13 cellular contexts compared by ENCODE assay signal in the genomic region with DNA sequence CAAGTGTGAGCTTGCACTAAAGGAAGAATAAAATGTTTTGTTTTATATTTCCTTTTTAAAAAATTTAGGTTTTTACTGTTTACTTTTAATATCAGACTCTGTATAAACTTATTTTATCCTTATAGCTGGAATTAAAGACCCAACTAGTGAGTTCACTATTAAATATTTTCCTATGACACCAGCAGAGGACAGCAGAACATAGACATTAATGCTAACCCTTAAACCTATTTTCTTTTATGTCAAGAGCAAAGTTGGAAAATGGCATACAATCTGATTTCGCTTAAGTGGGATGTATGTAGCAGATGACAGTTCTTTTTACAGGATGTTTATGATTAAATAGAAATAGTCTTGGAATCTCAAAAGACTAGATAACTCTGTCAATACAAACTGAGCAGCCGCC.
DNase-seq lines count a peak whose midpoint lies in the region; TF ChIP-seq lines count a peak whose summit lies in the region.
"Had no signal": no experiment of that assay in that cellular context is flagged by ENCODE, and none has a peak within 500 bp of the region (broad histone marks: within the 10 kb centered on the region; RNA-seq: fewer than 3 reads in every experiment).

No MANE protein-coding gene starts in this region.

- no peak overlapping the region for H3K4me3 Mint-ChIP-seq in endodermal cell

- no peaks in the 10 kb centered on the region for H3K36me3 Mint-ChIP-seq in endodermal cell (ENCODE audit: low read depth)

- H3K4me1 Mint-ChIP-seq in endodermal cell, result no peaks in the 10 kb centered on the region

- no peaks in the 10 kb centered on the region for H3K27me3 Mint-ChIP-seq in endodermal cell (ENCODE audit: insufficient read depth)

- H3K4me3 ChIP-seq in endodermal cell (ENCODE audit: low read length), result no peak overlapping the region
- H3K4me3 ChIP-seq: right atrium auricular region, SJCRH30 had no signal

- H3K9me3 ChIP-seq in endodermal cell (ENCODE audit: control insufficient read depth, low read length), result no peaks in the 10 kb centered on the region
- H3K9me3 ChIP-seq: right atrium auricular region, SJCRH30 had no signal

- no peaks in the 10 kb centered on the region for H3K36me3 ChIP-seq in endodermal cell (ENCODE audit: control insufficient read depth, insufficient read depth, low read length)
- H3K36me3 ChIP-seq: right atrium auricular region, SJCRH30 had no signal

- no peaks in the 10 kb centered on the region for H3K4me1 ChIP-seq in endodermal cell (ENCODE audit: control insufficient read depth, insufficient read depth, low read length)
- H3K4me1 ChIP-seq: right atrium auricular region, SJCRH30 had no signal

- peaks cover 3% of the 10 kb centered on the region for H3K9me3 Mint-ChIP-seq in endodermal cell

- peak; percentile 46 for TF ChIP-seq CTCF in endodermal cell (conservative IDR thresholded peaks at IDR 0.05)

- H3K27ac Mint-ChIP-seq in endodermal cell, result no peak overlapping the region

- no peak overlapping the region for H3K27ac ChIP-seq in endodermal cell (ENCODE audit: low read depth, low read length)
- H3K27ac ChIP-seq: right atrium auricular region, SJCRH30 had no signal

- DNase-seq in NCI-H2171 treated with DMSO at 0.1 percent for 48 hours (lab: John Stamatoyannopoulos, UW) (peak; percentile 10), NCI-H2171 (lab: John Stamatoyannopoulos, UW) (no peak), NCI-H69 (lab: John Stamatoyannopoulos, UW) (peak; percentile 15), endodermal cell (no peak), renal cortical epithelial cell (ENCODE audit: low read depth) (peak; percentile 16), NCI-H446 treated with DMSO at 0.1 percent for 48 hours (lab: John Stamatoyannopoulos, UW) (no peak), SK-N-DZ (ENCODE audit: low spot score) (no peak), retina (no peak)
- DNase-seq: activated CD4-positive, alpha-beta T cell treated with anti-CD3 and anti-CD28 coated beads, Interleukin-2, amount 50 U/mL, for 1 hour; activated naive CD4-positive, alpha-beta T cell treated with anti-CD3 and anti-CD28 coated beads, Interleukin-2, amount 50 U/mL, for 16 hours; mesendoderm had no signal

- WGBS in endodermal cell (ENCODE audit: insufficient coverage in 1 of 2, insufficient read length in 1 of 2), 2 experiments, result 86 to 100% methylated on average over 2 of the region's 2 CpGs

- no peaks in the 10 kb centered on the region for H3K27me3 ChIP-seq in endodermal cell (ENCODE audit: control insufficient read depth, insufficient read depth, low read length, poor library complexity, severe bottlenecking)
- H3K27me3 ChIP-seq: right atrium auricular region, SJCRH30 had no signal

- no peak overlapping the region for H3K9ac ChIP-seq in endodermal cell (ENCODE audit: extremely low read depth, low read length, poor library complexity, severe bottlenecking)

Comparison
In these comparisons a context has a peak if more than half of its experiments do, and no peak if none do; other contexts are left out.
1. DNase-seq: peak in NCI-H2171 treated with DMSO at 0.1 percent for 48 hours (single experiment), NCI-H69 (single experiment) and renal cortical epithelial cell (single experiment); none in NCI-H2171 (single experiment), endodermal cell (single experiment), NCI-H446 treated with DMSO at 0.1 percent for 48 hours (single experiment), SK-N-DZ (single experiment) and retina (single experiment).